Comparison of ENCODE assay signal across 9 cellular contexts in the genomic region with DNA sequence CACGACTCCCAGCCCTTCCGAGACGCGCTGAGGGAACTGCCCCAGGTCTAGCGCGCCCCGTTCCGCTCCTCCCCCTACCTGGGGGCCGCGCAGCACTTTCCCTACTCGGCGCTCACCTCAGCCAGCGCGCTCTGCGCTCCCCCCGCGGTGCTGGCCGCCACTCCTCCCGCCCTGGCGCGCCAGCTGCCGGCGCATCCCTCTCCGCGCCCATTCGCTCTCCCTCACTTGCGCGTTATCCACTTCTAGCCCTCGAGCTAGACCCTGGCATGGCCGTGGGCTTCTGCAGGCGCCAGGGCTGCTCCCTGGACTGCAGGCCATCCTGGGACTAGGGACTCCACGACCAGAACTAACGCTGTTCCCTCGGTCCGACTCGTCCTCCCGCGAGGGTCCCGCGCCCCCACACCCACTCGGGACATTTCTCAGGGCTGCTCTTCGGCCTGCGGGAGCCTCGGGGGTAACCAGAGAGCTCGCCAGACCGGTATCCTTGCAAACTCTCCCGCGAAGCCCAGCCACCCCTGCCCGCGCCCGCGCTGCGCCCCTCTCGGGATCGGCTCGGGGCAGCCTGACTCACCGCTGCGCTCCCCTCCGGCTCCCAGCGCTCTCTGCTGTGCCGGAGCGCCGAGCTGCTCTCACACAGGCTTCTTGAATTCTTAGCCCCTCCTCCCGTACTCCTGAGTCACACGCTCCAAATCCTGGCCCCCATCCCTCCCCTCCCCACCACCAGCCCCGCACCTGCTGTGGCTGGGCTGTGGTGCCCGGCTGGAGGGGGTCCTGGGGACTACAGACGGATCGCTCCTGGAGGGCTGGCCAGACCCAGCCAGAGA. TPM values are rescaled to one million over a fixed set of nuclear protein-coding genes. Genes with fewer than 3 reads are reported as not detected.
DNase-seq lines count a peak whose midpoint lies in the region; ATAC-seq and TF ChIP-seq lines count a peak whose summit lies in the region.
"Had no signal": no experiment of that assay in that cellular context is flagged by ENCODE, and none has a peak within 500 bp of the region (broad histone marks: within the 10 kb centered on the region; RNA-seq: fewer than 3 reads in every experiment).

TSS of gene NGF (minus strand) at position 617 of the 824 bp plus-strand sequence. CDS start 51,454 bp downstream, outside the sequence.

- ATAC-seq in Right ventricle myocardium superior (ENCODE audit: poor library complexity) (peak; percentile 85), GM21390 (IDR thresholded peaks at IDR 0.05; ENCODE audit: unreplicated experiment) (no peak), HG02763 (IDR thresholded peaks at IDR 0.05; ENCODE audit: unreplicated experiment) (no peak)

- no peak for TF ChIP-seq CTCF in GM13976 (IDR thresholded peaks at IDR 0.05; ENCODE audit: borderline replicate concordance, control extremely low read depth, extremely low read depth, insufficient read depth, missing control alignments)
- TF ChIP-seq CTCF in RWPE1 (conservative IDR thresholded peaks at IDR 0.05; ENCODE audit: low read depth): no peak

- POLR2A ChIA-PET in RWPE1 (lab: Yijun Ruan, JAX; ENCODE audit: low non-redundant PET): no interaction called here

- in situ Hi-C loops in GM13976 (cut with MboI; ENCODE audit: low sequenced_read_pairs, unreplicated experiment): no loop called here

- DNase-seq in GM13976 (ENCODE audit: low spot score): peak; percentile 16
- DNase-seq in RWPE1 (ENCODE audit: low spot score): peak; percentile 73
- peak; percentile 75 for DNase-seq in Right ventricle myocardium superior
- DNase-seq in retina: peak; percentile 76
- DNase-seq in activated CD4-positive, alpha-beta T cell treated with anti-CD3 and anti-CD28 coated beads, Interleukin-2, amount 50 U/mL, for 4 hours: no peak
- no peak for DNase-seq in activated naive CD8-positive, alpha-beta T cell treated with anti-CD3 and anti-CD28 coated beads for 36 hours

- H3K9me3 Mint-ChIP-seq in activated naive CD8-positive, alpha-beta T cell treated with anti-CD3 and anti-CD28 coated beads for 36 hours: no peaks in the 10 kb centered on the region

- H3K4me3 Mint-ChIP-seq in activated naive CD8-positive, alpha-beta T cell treated with anti-CD3 and anti-CD28 coated beads for 36 hours: no peak within 1 kb of the TSS

- H3K27me3 Mint-ChIP-seq in activated naive CD8-positive, alpha-beta T cell treated with anti-CD3 and anti-CD28 coated beads for 36 hours: peaks cover 59% of the 10 kb centered on the region

- peaks cover 2% of the 10 kb centered on the region for H3K4me1 Mint-ChIP-seq in activated naive CD8-positive, alpha-beta T cell treated with anti-CD3 and anti-CD28 coated beads for 36 hours

- H3K27ac Mint-ChIP-seq in activated naive CD8-positive, alpha-beta T cell treated with anti-CD3 and anti-CD28 coated beads for 36 hours: no peak within 1 kb of the TSS

- peak within 1 kb of the TSS; percentile 55 for H3K27ac ChIP-seq in RWPE1
- H3K27ac ChIP-seq: epithelial cell of prostate had no signal

- no peaks in the 10 kb centered on the region for H3K36me3 Mint-ChIP-seq in activated naive CD8-positive, alpha-beta T cell treated with anti-CD3 and anti-CD28 coated beads for 36 hours

- CTCF ChIA-PET in RWPE1 (lab: Yijun Ruan, JAX): interaction anchor here (0.6 to 2.2 kb wide), 2 partner anchors 86 to 200 kb away, joined by 3 to 10 read pairs; no protein-coding TSS in a partner anchor

- intact Hi-C loops in Right ventricle myocardium superior (cut with DNase I): no loop called here

RNA-seq across cellular contexts. Expression of gene NGF, which starts in this region (rescaled TPM):
- 4.0 TPM for total RNA-seq in Right ventricle myocardium superior
- not detected for total RNA-seq in activated naive CD8-positive, alpha-beta T cell treated with anti-CD3 and anti-CD28 coated beads for 36 hours

Comparison
In these comparisons a context has a peak if more than half of its experiments do, and no peak if none do; other contexts are left out.
1. DNase-seq: peak in GM13976 (single experiment), RWPE1 (single experiment), Right ventricle myocardium superior (single experiment) and retina (single experiment); none in activated CD4-positive, alpha-beta T cell treated with anti-CD3 and anti-CD28 coated beads, Interleukin-2, amount 50 U/mL, for 4 hours (0 of 2) and activated naive CD8-positive, alpha-beta T cell treated with anti-CD3 and anti-CD28 coated beads for 36 hours (single experiment).